In genomic region chr6:160951187-160952030, GRCh38 we compare ENCODE assay signal across 19 cellular contexts. TPM values are rescaled to one million over a fixed set of nuclear protein-coding genes. Genes with fewer than 3 reads are reported as not detected.
DNase-seq lines count a peak whose midpoint lies in the region; ATAC-seq, FAIRE-seq and TF ChIP-seq lines count a peak whose summit lies in the region.
"Had no signal": no experiment of that assay in that cellular context is flagged by ENCODE, and none has a peak within 500 bp of the region (broad histone marks: within the 10 kb centered on the region; RNA-seq: fewer than 3 reads in every experiment).

No MANE protein-coding gene starts in this region.

- no peak overlapping the region for H3K9ac ChIP-seq in H1 (replicated peaks in 1 of 4; ENCODE audit: extremely low read depth in 1 of 4, low read depth in 3 of 4, low read length in 3 of 4)

- ATAC-seq in left ventricle myocardium superior (peak; percentile 16), GM18502 (IDR thresholded peaks at IDR 0.05; ENCODE audit: poor library complexity, unreplicated experiment) (no peak), WTC11 (no peak)

- DNase-seq in left ventricle myocardium superior (no peak), cardiac septum (ENCODE audit: low spot score) (no peak), H1 (ENCODE audit: low read depth in 1 of 2, low spot score in 2 of 2) (no peak), NCI-H2107 treated with DMSO at 0.1 percent for 48 hours (lab: John Stamatoyannopoulos, UW; ENCODE audit: unreplicated experiment) (no peak), WTC11 (ENCODE audit: low spot score) (no peak), NCI-H2029 (lab: John Stamatoyannopoulos, UW) (no peak)
- DNase-seq: COR-L47, DMS53, H7, Kasumi-1, NCI-H1417 treated with DMSO at 0.1 percent for 48 hours, NCI-H2081 treated with DMSO at 0.1 percent for 48 hours, NCI-H2227 treated with DMSO at 0.1 percent for 48 hours, NCI-H526, RPMI8226, SJCRH30 had no signal

- H3K27ac ChIP-seq in H1 (ENCODE audit: low read depth, low read length) (no peak overlapping the region), mesodermal cell (ENCODE audit: low read depth, low read length, severe bottlenecking) (peak overlapping the region; percentile 30)
- H3K27ac ChIP-seq: C4-2B, SJCRH30 had no signal

- no peak for TF ChIP-seq RAD21 in H1 (IDR thresholded peaks at IDR 0.05 in 1 of 2, conservative IDR thresholded peaks at IDR 0.05 in 1 of 2; ENCODE audit: low read depth in 2 of 2, low read length in 2 of 2)

- CTCF ChIA-PET in H1 (lab: Charles Lee; ENCODE audit: partially characterized antibody) = interaction anchor here (0.6 to 1.2 kb wide), 4 partner anchors 16 to 424 kb away, joined by 3 to 4 read pairs (median 3); no protein-coding TSS in a partner anchor
- CTCF ChIA-PET in WTC11 (lab: Charles Lee) = interaction anchor here (0.6 kb wide), 1 partner anchor 214 kb away, joined by 3 read pairs; no protein-coding TSS in a partner anchor

- H3K79me1 ChIP-seq in H1 (ENCODE audit: low read depth, low read length) = no peaks in the 10 kb centered on the region

- no peak overlapping the region for H3K4me3 Mint-ChIP-seq in WTC11

- H2BK120ac ChIP-seq in H1 (replicated peaks; ENCODE audit: low read depth, low read length) = no peak overlapping the region

- H2AFZ ChIP-seq in H1 (ENCODE audit: low read length) = no peak overlapping the region

- H3K4ac ChIP-seq in H1 (replicated peaks; ENCODE audit: insufficient read length, low read depth, low read length) = no peak overlapping the region

- no peak overlapping the region for H3K4me2 ChIP-seq in H1 (ENCODE audit: insufficient read depth in 1 of 2, low read depth in 2 of 2, low read length in 2 of 2)

- TF ChIP-seq EP300 in H1 (IDR thresholded peaks at IDR 0.05; ENCODE audit: borderline replicate concordance in 1 of 2, low read depth in 2 of 2, low read length in 2 of 2) = no peak

- H3K23ac ChIP-seq in H1 (ENCODE audit: insufficient read length) = no peak overlapping the region

- no peak overlapping the region for H3K27ac Mint-ChIP-seq in WTC11

- H3K23me2 ChIP-seq in H1 (ENCODE audit: low read depth, low read length) = no peaks in the 10 kb centered on the region

- 90% methylated on average over 13 of the region's 13 CpGs; no CpG with 5 or more reads in 1 of the 2 experiments for WGBS in H1 (ENCODE audit: extremely low coverage in 1 of 2, insufficient coverage in 1 of 2, insufficient read length in 1 of 2, insufficient replicate concordance in 2 of 2, low coverage in 1 of 2, low lambda C conversion rate in 2 of 2, missing lambda C conversion rate in 1 of 2), 2 experiments
- 96 to 98% methylated on average over 9 to 10 of the region's 13 CpGs for WGBS in mesodermal cell (ENCODE audit: insufficient coverage in 2 of 2), 2 experiments

- no peak overlapping the region for H2BK5ac ChIP-seq in H1 (ENCODE audit: low read depth, low read length)

- POLR2A ChIA-PET in H1 (lab: Charles Lee; ENCODE audit: partially characterized antibody) (no interaction called here), WTC11 (lab: Charles Lee) (no interaction called here)

- no peaks in the 10 kb centered on the region for H3K79me2 ChIP-seq in H1 (ENCODE audit: control insufficient read depth in 1 of 2, insufficient read depth in 2 of 2, low read length in 2 of 2)

- no peaks in the 10 kb centered on the region; the same call in 1 of the 2 replicates for H3K27me3 Mint-ChIP-seq in WTC11 (ENCODE audit: low read depth)

- no peak for TF ChIP-seq POLR2A in H1 (IDR thresholded peaks at IDR 0.05; ENCODE audit: control extremely low read depth in 1 of 2, low read depth in 2 of 2, low read length in 2 of 2)

- H3K4me1 ChIP-seq in H1 (replicated peaks in 1 of 4; ENCODE audit: control insufficient read depth in 3 of 4, insufficient read depth in 4 of 4, low read length in 3 of 4) (peaks cover 0 to 3% (median 0%) of the 10 kb centered on the region in 4 experiments; a peak in 1 of 7 replicates), mesodermal cell (ENCODE audit: control insufficient read depth, insufficient read depth, low read length, poor library complexity, severe bottlenecking) (peaks cover 10% of the 10 kb centered on the region)

- H4K8ac ChIP-seq in H1 (ENCODE audit: extremely low read depth, insufficient read depth, low read length) = no peak overlapping the region

- no peaks in the 10 kb centered on the region; the same call in 1 of the 2 replicates for H3K9me3 Mint-ChIP-seq in WTC11

- no peak for TF ChIP-seq CTCF in H1 (IDR thresholded peaks at IDR 0.05; ENCODE audit: control extremely low read depth in 1 of 3, insufficient read depth in 1 of 3, low read depth in 1 of 3, low read length in 3 of 3)
- no peak for TF ChIP-seq CTCF in WTC11 (IDR thresholded peaks at IDR 0.05)

- H2BK12ac ChIP-seq in H1 (ENCODE audit: low read depth, low read length) = no peak overlapping the region

- no peak overlapping the region for H4K5ac ChIP-seq in H1 (ENCODE audit: insufficient read length, low read depth, low read length)

- H3K36me3 Mint-ChIP-seq in WTC11 = no peaks in the 10 kb centered on the region

- H3K9me3 ChIP-seq in H1 (ENCODE audit: insufficient read depth in 2 of 2, low read depth in 1 of 2, low read length in 1 of 2) (no peaks in the 10 kb centered on the region), mesodermal cell (ENCODE audit: control insufficient read depth, low read length) (no peaks in the 10 kb centered on the region)
- H3K9me3 ChIP-seq: SJCRH30 had no signal

- no peak for FAIRE-seq in H1 (lab: Jason Lieb, UNC)

- H3K36me3 ChIP-seq in H1 (ENCODE audit: control insufficient read depth in 2 of 4, insufficient read depth in 4 of 4, low read length in 3 of 4) (no peaks in the 10 kb centered on the region), mesodermal cell (ENCODE audit: control insufficient read depth, insufficient read depth, low read length) (no peaks in the 10 kb centered on the region)
- H3K36me3 ChIP-seq: SJCRH30 had no signal

- H3K56ac ChIP-seq in H1 (replicated peaks; ENCODE audit: insufficient read length, low read depth, low read length) = no peak overlapping the region

- 0 out of 2 replicates have a peak overlapping the region, but pooled peaks have one; percentile 19 for H2AK5ac ChIP-seq in H1 (ENCODE audit: low read depth, low read length)

- H3K4me3 ChIP-seq in H1 (ENCODE audit: extremely low read depth in 1 of 4, insufficient read depth in 2 of 4, low read depth in 3 of 4, low read length in 4 of 4) (no peak overlapping the region), mesodermal cell (ENCODE audit: extremely low read depth, insufficient read depth, low read length, poor library complexity, severe bottlenecking) (no peak overlapping the region)
- H3K4me3 ChIP-seq: SJCRH30 had no signal

- no peak overlapping the region for H4K91ac ChIP-seq in H1 (replicated peaks; ENCODE audit: insufficient read length, low read length)

- H3K14ac ChIP-seq in H1 (ENCODE audit: insufficient read length) = no peak overlapping the region

- intact Hi-C loops in left ventricle myocardium superior (cut with micrococcal nuclease) (no loop called here), cardiac septum (cut with DNase I) (no loop called here)

- H3K18ac ChIP-seq in H1 (ENCODE audit: extremely low read depth, low read length) = no peak overlapping the region

- H4K20me1 ChIP-seq in H1 (replicated peaks in 1 of 2; ENCODE audit: control insufficient read depth in 1 of 2, insufficient read depth in 2 of 2, low read length in 2 of 2) = no peaks in the 10 kb centered on the region

- H2BK20ac ChIP-seq in H1 (ENCODE audit: low read length) = no peak overlapping the region

- H3K4me1 Mint-ChIP-seq in WTC11 = peaks cover 8% of the 10 kb centered on the region

- H2BK15ac ChIP-seq in H1 (ENCODE audit: low read length) = no peak overlapping the region

- H3K27me3 ChIP-seq in H1 (replicated peaks in 1 of 4; ENCODE audit: control insufficient read depth in 3 of 4, extremely low read depth in 1 of 4, insufficient read depth in 3 of 4, low read length in 3 of 4) = no peaks in the 10 kb centered on the region
- H3K27me3 ChIP-seq: SJCRH30 had no signal

TF ChIP-seq in H1, 55 proteins besides CTCF, POLR2A, EP300 and RAD21 (continues in another document):
- no peak for TF ChIP-seq PHF8 (conservative IDR thresholded peaks at IDR 0.05; ENCODE audit: low read depth, low read length)
- TF ChIP-seq USF2 (IDR thresholded peaks at IDR 0.05; ENCODE audit: low read length) = no peak
- no peak for TF ChIP-seq POLR2AphosphoS5 (IDR thresholded peaks at IDR 0.05; ENCODE audit: low read depth, low read length)

RNA-seq across cellular contexts. Expression of gene MAP3K4, which starts 40.2 kb away (rescaled TPM):
- 43.6 TPM for total RNA-seq in left ventricle myocardium superior
- total RNA-seq in cardiac septum = 30.9 TPM
- total RNA-seq in H1 (2021; fragmentation: NEBNext Ultra II Directional; extraction: Animal tissue kit (Norgen Biotek cat#: 25700)) = 51.6 and 54.1 TPM in 2 replicates
- 16.6 and 17.4 TPM in 2 replicates for polyA plus RNA-seq in H1 (2011; rRNA removed)
- polyA plus RNA-seq in H1 (2011; cell fraction: cytosol; rRNA removed) = 25.8 TPM
- 39.6 TPM for polyA plus RNA-seq in H1 (2011; cell fraction: nucleus; rRNA removed)
- 27.5 to 32.5 TPM (median 28.5 TPM) in 4 replicates for polyA plus RNA-seq in H1 (2012, experiment 1 of 2)
- polyA plus RNA-seq in H1 (2012, experiment 2 of 2) = 1.8 TPM
- 32.5 TPM for polyA plus RNA-seq in H1 (2013, experiment 1 of 2)
- 36.0 TPM for polyA plus RNA-seq in H1 (2013, experiment 2 of 2)
- 36.8 and 37.8 TPM in 2 replicates for polyA minus RNA-seq in H1 (2011; rRNA and poly(A)+ RNA removed)
- 31.8 TPM for polyA minus RNA-seq in H1 (2011; cell fraction: cytosol; rRNA and poly(A)+ RNA removed)
- polyA minus RNA-seq in H1 (2011; cell fraction: nucleus; rRNA and poly(A)+ RNA removed) = 93.7 TPM
- 16.2 TPM for polyA plus RNA-seq in mesodermal cell (2013, experiment 1 of 2)
- 19.6 TPM for polyA plus RNA-seq in mesodermal cell (2013, experiment 2 of 2)
- total RNA-seq in WTC11 (2021) = 59.2 to 69.8 TPM (median 64.7 TPM) in 3 replicates
